17 cellular contexts compared by ENCODE assay signal in the genomic region with DNA sequence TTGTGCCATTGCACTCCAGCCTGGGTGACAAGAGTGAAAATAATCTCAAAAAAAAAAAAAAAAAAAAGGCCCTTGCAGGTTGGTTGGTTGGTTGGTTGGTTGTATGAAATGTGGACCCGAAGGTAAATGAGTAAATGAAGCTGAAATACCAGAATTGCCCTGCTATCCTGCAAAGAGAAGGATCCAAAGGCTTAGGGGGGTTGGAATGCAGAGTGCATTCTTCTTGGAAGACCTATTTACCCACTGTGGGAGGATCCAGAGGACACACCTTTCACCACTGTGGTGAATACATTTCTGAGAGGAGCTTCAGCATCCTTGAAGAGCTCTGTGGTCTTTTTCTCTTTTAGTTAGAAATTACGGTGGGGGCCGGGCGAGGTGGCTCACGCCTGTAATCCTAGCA. TPM values are rescaled to one million over a fixed set of nuclear protein-coding genes. Genes with fewer than 3 reads are reported as not detected.
DNase-seq lines count a peak whose midpoint lies in the region; ATAC-seq and TF ChIP-seq lines count a peak whose summit lies in the region.
"Had no signal": no experiment of that assay in that cellular context is flagged by ENCODE, and none has a peak within 500 bp of the region (broad histone marks: within the 10 kb centered on the region; RNA-seq: fewer than 3 reads in every experiment).

No MANE protein-coding gene starts in this region.

- no peak overlapping the region for H3K9ac ChIP-seq in PC-3 (ENCODE audit: low read length)
- H3K9ac ChIP-seq: BLaER1 treated with 17β-estradiol and CSF1 and Interleukin-3, amounts not matched to agents 10 nM and 100 nM had no signal

- CTCF ChIA-PET in PC-3 (lab: Charles Lee), result interaction anchor here (0.6 kb wide), 2 partner anchors 20 to 26 kb away, joined by 3 to 15 read pairs; no protein-coding TSS in a partner anchor

- no peaks in the 10 kb centered on the region for H3K9me2 ChIP-seq in PC-3 (replicated peaks; ENCODE audit: low read length)

- in situ Hi-C loops in ACHN (cut with HindIII; ENCODE audit: low pct_ligation_motif_present, low pct_unique_long_range_greater_than_20kb, low sequenced_read_pairs), result no loop called here

- no peak for ATAC-seq in PC-3
- ATAC-seq in HG03378 (IDR thresholded peaks at IDR 0.05; ENCODE audit: unreplicated experiment), result no peak

- peak; percentile 62 for DNase-seq in ACHN
- DNase-seq in PC-3, result peak; percentile 36
- DNase-seq in glomerular visceral epithelial cell (ENCODE audit: extremely low spot score), result peak; percentile 39
- no peak for DNase-seq in coronary artery (ENCODE audit: low spot score)
- DNase-seq in effector CD8-positive, alpha-beta T cell (lab: John Stamatoyannopoulos, UW), result no peak
- DNase-seq: AML-193; BE2C; CD4-positive, alpha-beta T cell; CD8-positive, alpha-beta memory T cell; DMS53; DMS79 treated with DMSO at 0.1 percent for 48 hours; GF-D8; GOT3 had no signal

- H3K79me2 ChIP-seq in PC-3 (ENCODE audit: low read length), result no peaks in the 10 kb centered on the region

- no TSS peak for BruUV-seq in PC-3 (replicated peaks; lab: Mats Ljungman, UMichigan)

- no peak overlapping the region for H3K4me2 ChIP-seq in PC-3 (ENCODE audit: low read length)
- H3K4me2 ChIP-seq: BLaER1 treated with 17β-estradiol and CSF1 and Interleukin-3, amounts not matched to agents 10 nM and 100 nM had no signal

- no peaks in the 10 kb centered on the region for H3K27me3 ChIP-seq in PC-3 (ENCODE audit: low read length)
- H3K27me3 ChIP-seq: BE2C; BLaER1 treated with 17β-estradiol and CSF1 and Interleukin-3, amounts not matched to agents 10 nM and 100 nM had no signal

- H3K36me3 ChIP-seq in PC-3 (ENCODE audit: low read depth, low read length), result no peaks in the 10 kb centered on the region
- H3K36me3 ChIP-seq: BE2C; BLaER1 treated with 17β-estradiol and CSF1 and Interleukin-3, amounts not matched to agents 10 nM and 100 nM; HAP-1 had no signal

- H3K4me3 ChIP-seq in PC-3 (ENCODE audit: low read length) (no peak overlapping the region), coronary artery (no peak overlapping the region)
- H3K4me3 ChIP-seq: BLaER1 treated with 17β-estradiol and CSF1 and Interleukin-3, amounts not matched to agents 10 nM and 100 nM; HAP-1 had no signal

- H2AFZ ChIP-seq in PC-3 (ENCODE audit: low read length), result no peak overlapping the region

- H4K20me1 ChIP-seq in PC-3 (ENCODE audit: low read length), result no peaks in the 10 kb centered on the region
- H4K20me1 ChIP-seq: BLaER1 treated with 17β-estradiol and CSF1 and Interleukin-3, amounts not matched to agents 10 nM and 100 nM had no signal

- POLR2A ChIA-PET in PC-3 (lab: Charles Lee; ENCODE audit: unreplicated experiment), result interaction anchor here (0.6 kb wide), 1 partner anchor 120 kb away, joined by 13 read pairs; no protein-coding TSS in a partner anchor

- TF ChIP-seq CTCF in PC-3 (conservative IDR thresholded peaks at IDR 0.05; ENCODE audit: low read depth, low read length) (no peak), coronary artery (IDR thresholded peaks at IDR 0.05) (no peak)

- no peaks in the 10 kb centered on the region for H3K9me3 ChIP-seq in PC-3 (ENCODE audit: low read length)
- H3K9me3 ChIP-seq: BE2C; BLaER1 treated with 17β-estradiol and CSF1 and Interleukin-3, amounts not matched to agents 10 nM and 100 nM; HAP-1 had no signal

- H3K4me1 ChIP-seq in PC-3 (ENCODE audit: insufficient read depth, low read length), result no peaks in the 10 kb centered on the region
- H3K4me1 ChIP-seq: BE2C; BLaER1 treated with 17β-estradiol and CSF1 and Interleukin-3, amounts not matched to agents 10 nM and 100 nM; HAP-1 had no signal

- H3K27ac ChIP-seq in PC-3 (ENCODE audit: low read length), result no peak overlapping the region
- no peak overlapping the region for H3K27ac ChIP-seq in coronary artery
- H3K27ac ChIP-seq: 22Rv1; BLaER1 treated with 17β-estradiol and CSF1 and Interleukin-3, amounts not matched to agents 10 nM and 100 nM had no signal

- no peaks in the 10 kb centered on the region for H3F3A ChIP-seq in PC-3 (ENCODE audit: low read length, unreplicated experiment)

- intact Hi-C loops in PC-3 (cut with micrococcal nuclease), result no loop called here

RNA-seq across cellular contexts. Expression of a gene that starts 28.7 kb away (rescaled TPM):
- 16.9 and 25.0 TPM in 2 replicates for total RNA-seq in PC-3 (2014; rRNA removed)

Comparison
In these comparisons a context has a peak if more than half of its experiments do, and no peak if none do; other contexts are left out.
1. DNase-seq: peak in ACHN (single experiment), PC-3 (single experiment) and glomerular visceral epithelial cell (single experiment); none in coronary artery (single experiment) and effector CD8-positive, alpha-beta T cell (single experiment).